23 cellular contexts compared by ENCODE assay signal in the genomic region with DNA sequence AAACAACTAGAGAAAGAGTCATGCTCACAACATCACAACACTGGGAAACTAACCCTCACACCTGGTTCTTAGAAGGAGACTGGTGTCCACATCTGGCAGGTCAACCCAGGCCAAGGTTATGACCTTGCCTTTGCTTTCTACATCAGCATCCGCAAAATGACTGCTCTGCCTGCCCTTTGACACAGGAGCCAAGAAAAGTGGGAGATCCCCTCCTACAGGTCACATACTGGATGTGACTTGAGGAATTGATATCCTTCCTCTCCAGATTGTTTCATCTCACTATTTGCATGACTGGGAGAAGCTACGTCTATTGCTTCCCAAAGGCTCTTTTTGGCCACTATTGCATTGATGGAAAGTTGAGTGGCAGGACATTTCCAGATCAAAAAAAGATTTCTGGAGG.
"Had no signal": no experiment of that assay in that cellular context is flagged by ENCODE, and none has a peak within 500 bp of the region (broad histone marks: within the 10 kb centered on the region; RNA-seq: fewer than 3 reads in every experiment).

No MANE protein-coding gene starts in this region.

- H3K36me3 ChIP-seq: esophagus muscularis mucosa, gastroesophageal sphincter, neutrophil, spleen, tibial nerve, upper lobe of right lung, vagina had no signal

- ATAC-seq: gastroesophageal sphincter; left lobe of liver; mucosa of descending colon; naive thymus-derived CD8-positive, alpha-beta T cell; psoas muscle; sciatic nerve; stimulated activated memory B cell treated with anti-CD40 and anti-IgM and Interleukin-4, amounts not matched to agents 10 μg/mL and 1 μg/mL and 100 μg/mL, for 72 hours; upper lobe of right lung had no signal

- DNase-seq: effector memory CD4-positive, alpha-beta T cell; foreskin fibroblast; glutamatergic neuron; mammary epithelial cell; mucosa of descending colon; naive thymus-derived CD8-positive, alpha-beta T cell; psoas muscle; retina; spleen; stimulated activated CD4-positive, alpha-beta T cell treated with anti-CD3 and anti-CD28 coated beads, Interleukin-15, amount 100 ng/mL, for 24 hours; stimulated activated CD4-positive, alpha-beta T cell treated with anti-CD3 and anti-CD28 coated beads, Interleukin-1b, Interleukin-23, amount 100 ng/mL, for 48 hours; stimulated activated CD4-positive, alpha-beta T cell treated with anti-CD3 and anti-CD28 coated beads, Interleukin-4, amount 100 ng/mL, for 24 hours; upper lobe of right lung had no signal

- H3K4me3 ChIP-seq: esophagus muscularis mucosa, gastroesophageal sphincter, mucosa of descending colon, psoas muscle, spleen, tibial nerve, upper lobe of right lung, vagina had no signal

- H3K4me1 ChIP-seq: esophagus muscularis mucosa, gastroesophageal sphincter, psoas muscle, spleen, tibial nerve, upper lobe of right lung, vagina had no signal

- H3K27me3 ChIP-seq: esophagus muscularis mucosa, gastroesophageal sphincter, spleen, tibial nerve, upper lobe of right lung, vagina had no signal

- H3K9me3 ChIP-seq: esophagus muscularis mucosa, gastroesophageal sphincter, mucosa of descending colon, neutrophil, psoas muscle, spleen, upper lobe of right lung, vagina had no signal

- H3K27ac ChIP-seq: epithelial cell of prostate, esophagus muscularis mucosa, gastroesophageal sphincter, neutrophil, psoas muscle, spleen, tibial nerve, upper lobe of right lung, vagina had no signal

- FAIRE-seq: islet of Langerhans had no signal
